ENCODE assay signal across 19 cellular contexts in the genomic region with DNA sequence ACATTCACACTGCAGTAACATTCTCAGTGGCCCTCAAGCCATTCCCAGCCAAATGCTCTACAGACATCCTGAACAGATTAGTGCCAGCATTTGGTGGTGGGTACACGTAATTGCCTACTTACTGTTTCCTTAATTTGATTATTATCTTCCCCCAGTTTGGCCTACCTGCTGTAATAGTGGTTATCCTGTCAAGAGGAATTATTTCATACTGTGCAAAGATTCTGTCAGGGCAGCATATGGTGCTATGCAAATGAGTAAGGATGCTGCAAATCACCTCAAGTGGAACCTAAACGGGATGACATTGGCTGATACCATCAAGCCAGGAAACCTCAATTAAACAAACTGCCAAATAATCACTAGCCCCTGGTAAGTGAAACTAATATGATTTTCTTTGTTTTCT.
"Had no signal": no experiment of that assay in that cellular context is flagged by ENCODE, and none has a peak within 500 bp of the region (broad histone marks: within the 10 kb centered on the region; RNA-seq: fewer than 3 reads in every experiment).

No MANE protein-coding gene starts in this region.

- H3K36me3 Mint-ChIP-seq: activated CD4-positive, alpha-beta memory T cell treated with anti-CD3 and anti-CD28 coated beads for 36 hours; activated CD8-positive, alpha-beta memory T cell treated with anti-CD3 and anti-CD28 coated beads, Interleukin-2, amount 10 ng/mL, durations not matched to agents 7 days and 5 days; activated naive CD8-positive, alpha-beta T cell treated with anti-CD3 and anti-CD28 coated beads, Interleukin-2, amount 10 ng/mL, durations not matched to agents 7 days and 5 days; naive thymus-derived CD8-positive, alpha-beta T cell; WTC11 had no signal

- DNase-seq: activated CD4-positive, alpha-beta memory T cell treated with anti-CD3 and anti-CD28 coated beads for 36 hours; activated CD4-positive, alpha-beta T cell treated with anti-CD3 and anti-CD28 coated beads for 36 hours; activated CD8-positive, alpha-beta memory T cell treated with anti-CD3 and anti-CD28 coated beads, Interleukin-2, amount 10 ng/mL, durations not matched to agents 7 days and 5 days; activated naive CD4-positive, alpha-beta T cell; activated naive CD8-positive, alpha-beta T cell treated with anti-CD3 and anti-CD28 coated beads, Interleukin-2, amount 10 ng/mL, durations not matched to agents 7 days and 5 days; amygdala; dorsolateral prefrontal cortex; foreskin fibroblast; left cardiac atrium; naive thymus-derived CD8-positive, alpha-beta T cell; ovary; psoas muscle; right lobe of liver; small intestine; stimulated activated CD4-positive, alpha-beta T cell treated with anti-CD3 and anti-CD28 coated beads, Interleukin-15, amount 100 ng/mL, for 24 hours; stimulated activated CD4-positive, alpha-beta T cell treated with anti-CD3 and anti-CD28 coated beads, Interleukin-2, amount 100 ng/mL, for 48 hours; stimulated activated naive CD8-positive, alpha-beta T cell treated with anti-CD3 and anti-CD28 coated beads, Interleukin-15, amount 100 ng/mL, for 72 hours; transverse colon had no signal

- H3K9me3 Mint-ChIP-seq: activated CD4-positive, alpha-beta memory T cell treated with anti-CD3 and anti-CD28 coated beads for 36 hours; activated naive CD8-positive, alpha-beta T cell treated with anti-CD3 and anti-CD28 coated beads, Interleukin-2, amount 10 ng/mL, durations not matched to agents 7 days and 5 days; stimulated activated naive CD8-positive, alpha-beta T cell treated with anti-CD3 and anti-CD28 coated beads, Interleukin-15, amount 100 ng/mL, for 72 hours; WTC11 had no signal

- H3K27ac Mint-ChIP-seq: activated CD4-positive, alpha-beta memory T cell treated with anti-CD3 and anti-CD28 coated beads for 36 hours; activated CD4-positive, alpha-beta T cell treated with anti-CD3 and anti-CD28 coated beads for 36 hours; activated CD8-positive, alpha-beta memory T cell treated with anti-CD3 and anti-CD28 coated beads, Interleukin-2, amount 10 ng/mL, durations not matched to agents 7 days and 5 days; activated naive CD8-positive, alpha-beta T cell treated with anti-CD3 and anti-CD28 coated beads, Interleukin-2, amount 10 ng/mL, durations not matched to agents 7 days and 5 days; naive thymus-derived CD8-positive, alpha-beta T cell; stimulated activated naive CD8-positive, alpha-beta T cell treated with anti-CD3 and anti-CD28 coated beads, Interleukin-15, amount 100 ng/mL, for 72 hours; WTC11 had no signal

- H3K27me3 Mint-ChIP-seq: activated CD8-positive, alpha-beta memory T cell treated with anti-CD3 and anti-CD28 coated beads, Interleukin-2, amount 10 ng/mL, durations not matched to agents 7 days and 5 days; stimulated activated naive CD8-positive, alpha-beta T cell treated with anti-CD3 and anti-CD28 coated beads, Interleukin-15, amount 100 ng/mL, for 72 hours had no signal

- H3K4me1 Mint-ChIP-seq: activated CD4-positive, alpha-beta T cell treated with anti-CD3 and anti-CD28 coated beads for 36 hours; activated CD8-positive, alpha-beta memory T cell treated with anti-CD3 and anti-CD28 coated beads, Interleukin-2, amount 10 ng/mL, durations not matched to agents 7 days and 5 days; activated naive CD8-positive, alpha-beta T cell treated with anti-CD3 and anti-CD28 coated beads, Interleukin-2, amount 10 ng/mL, durations not matched to agents 7 days and 5 days; naive thymus-derived CD8-positive, alpha-beta T cell; stimulated activated naive CD8-positive, alpha-beta T cell treated with anti-CD3 and anti-CD28 coated beads, Interleukin-15, amount 100 ng/mL, for 72 hours; WTC11 had no signal

- H3K4me3 Mint-ChIP-seq: activated CD4-positive, alpha-beta memory T cell treated with anti-CD3 and anti-CD28 coated beads for 36 hours; activated CD4-positive, alpha-beta T cell treated with anti-CD3 and anti-CD28 coated beads for 36 hours; activated CD8-positive, alpha-beta memory T cell treated with anti-CD3 and anti-CD28 coated beads, Interleukin-2, amount 10 ng/mL, durations not matched to agents 7 days and 5 days; activated naive CD8-positive, alpha-beta T cell treated with anti-CD3 and anti-CD28 coated beads, Interleukin-2, amount 10 ng/mL, durations not matched to agents 7 days and 5 days; naive thymus-derived CD8-positive, alpha-beta T cell; stimulated activated naive CD8-positive, alpha-beta T cell treated with anti-CD3 and anti-CD28 coated beads, Interleukin-15, amount 100 ng/mL, for 72 hours; WTC11 had no signal
